ENCODE assay signal across 33 cellular contexts in the genomic region with DNA sequence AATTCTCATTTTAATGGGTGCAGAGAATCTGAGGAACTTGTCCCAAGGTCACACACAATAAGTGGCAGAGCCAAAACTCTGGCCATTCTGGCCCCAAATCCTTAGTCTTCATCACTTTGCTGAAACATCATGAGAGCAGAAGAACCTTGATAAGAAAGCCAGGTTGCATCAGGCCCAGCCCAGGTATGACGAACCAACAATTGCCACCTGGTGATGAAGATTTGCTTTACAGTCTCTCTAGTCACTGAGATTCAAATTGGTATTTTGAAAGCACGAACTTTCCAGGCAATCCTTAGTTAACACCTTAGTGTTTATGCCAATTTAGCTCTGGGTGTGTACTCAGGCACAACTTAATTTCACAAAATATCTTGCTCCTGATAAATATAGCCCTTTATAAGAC.
"Had no signal": no experiment of that assay in that cellular context is flagged by ENCODE, and none has a peak within 500 bp of the region (broad histone marks: within the 10 kb centered on the region; RNA-seq: fewer than 3 reads in every experiment).

No MANE protein-coding gene starts in this region.

- H3K4me3 ChIP-seq: adrenal gland, body of pancreas, esophagus squamous epithelium, heart left ventricle, hepatocyte had no signal

- DNase-seq: activated CD4-positive, alpha-beta memory T cell treated with anti-CD3 and anti-CD28 coated beads for 36 hours; activated CD4-positive, alpha-beta T cell treated with anti-CD3 and anti-CD28 coated beads for 36 hours; activated CD4-positive, alpha-beta T cell treated with anti-CD3 and anti-CD28 coated beads, Interleukin-2, amount 10 ng/mL, durations not matched to agents 24 days and 14 days; activated CD4-positive, CD25-positive, alpha-beta regulatory T cell; activated CD4-positive, CD25-positive, alpha-beta regulatory T cell treated with anti-CD3 and anti-CD28 coated beads, Interleukin-2, amount 50 U/mL, for 72 hours; activated CD8-positive, alpha-beta memory T cell treated with anti-CD3 and anti-CD28 coated beads, Interleukin-2, amount 10 ng/mL, durations not matched to agents 7 days and 5 days; activated CD8-positive, alpha-beta memory T cell treated with anti-CD3 and anti-CD28 coated beads, Interleukin-2, amount 50 U/mL, for 4 hours; activated CD8-positive, alpha-beta T cell treated with anti-CD3 and anti-CD28 coated beads, Interleukin-2, amount 10 ng/mL, durations not matched to agents 7 days and 5 days; activated effector memory CD4-positive, alpha-beta T cell treated with anti-CD3 and anti-CD28 coated beads, Interleukin-2, amount 50 U/mL, for 16 hours; activated naive CD4-positive, alpha-beta T cell treated with anti-CD3 and anti-CD28 coated beads for 36 hours; activated naive CD8-positive, alpha-beta T cell treated with anti-CD3 and anti-CD28 coated beads for 36 hours; activated naive CD8-positive, alpha-beta T cell treated with anti-CD3 and anti-CD28 coated beads, Interleukin-2, amount 50 U/mL, for 24 hours; activated T-cell treated with anti-CD3 and anti-CD28 coated beads, Interleukin-2, amount 50 U/mL, for 1 hour; activated T-cell treated with anti-CD3 and anti-CD28 coated beads, Interleukin-2, amount 50 U/mL, for 48 hours; adrenal gland; amygdala; aorta; body of pancreas; caudate nucleus; cortex of kidney; dermis blood vessel endothelial cell; effector CD4-positive, alpha-beta T cell; effector memory CD8-positive, alpha-beta T cell; esophagus squamous epithelium; glutamatergic neuron; heart left ventricle; T-helper 2 cell had no signal

- H3K27ac ChIP-seq: adrenal gland, body of pancreas, epithelial cell of prostate, esophagus squamous epithelium, heart left ventricle had no signal

- H3K79me2 ChIP-seq: hepatocyte had no signal

- H3K9me3 ChIP-seq: adrenal gland, body of pancreas, esophagus squamous epithelium, heart left ventricle had no signal

- FAIRE-seq: colon, endometrium, endothelial cell of umbilical vein, frontal cortex had no signal

- H3K4me1 ChIP-seq: adrenal gland, body of pancreas, esophagus squamous epithelium, heart left ventricle had no signal

- H3K4me2 ChIP-seq: hepatocyte had no signal

- H3K27me3 ChIP-seq: adrenal gland, body of pancreas, esophagus squamous epithelium, heart left ventricle, hepatocyte had no signal

- ATAC-seq: activated CD4-positive, alpha-beta T cell treated with anti-CD3 and anti-CD28 coated beads for 36 hours; activated CD8-positive, alpha-beta memory T cell treated with anti-CD3 and anti-CD28 coated beads, Interleukin-2, amount 10 ng/mL, durations not matched to agents 7 days and 5 days; activated CD8-positive, alpha-beta T cell treated with anti-CD3 and anti-CD28 coated beads, Interleukin-2, amount 10 ng/mL, durations not matched to agents 7 days and 5 days; activated naive CD8-positive, alpha-beta T cell treated with anti-CD3 and anti-CD28 coated beads, Interleukin-2, amount 50 U/mL, for 24 hours; body of pancreas; effector memory CD8-positive, alpha-beta T cell; heart left ventricle had no signal

- H2AFZ ChIP-seq: hepatocyte had no signal

- H3K36me3 ChIP-seq: adrenal gland, esophagus squamous epithelium, heart left ventricle had no signal
